1 cellular context compared by ENCODE assay signal in the genomic region with DNA sequence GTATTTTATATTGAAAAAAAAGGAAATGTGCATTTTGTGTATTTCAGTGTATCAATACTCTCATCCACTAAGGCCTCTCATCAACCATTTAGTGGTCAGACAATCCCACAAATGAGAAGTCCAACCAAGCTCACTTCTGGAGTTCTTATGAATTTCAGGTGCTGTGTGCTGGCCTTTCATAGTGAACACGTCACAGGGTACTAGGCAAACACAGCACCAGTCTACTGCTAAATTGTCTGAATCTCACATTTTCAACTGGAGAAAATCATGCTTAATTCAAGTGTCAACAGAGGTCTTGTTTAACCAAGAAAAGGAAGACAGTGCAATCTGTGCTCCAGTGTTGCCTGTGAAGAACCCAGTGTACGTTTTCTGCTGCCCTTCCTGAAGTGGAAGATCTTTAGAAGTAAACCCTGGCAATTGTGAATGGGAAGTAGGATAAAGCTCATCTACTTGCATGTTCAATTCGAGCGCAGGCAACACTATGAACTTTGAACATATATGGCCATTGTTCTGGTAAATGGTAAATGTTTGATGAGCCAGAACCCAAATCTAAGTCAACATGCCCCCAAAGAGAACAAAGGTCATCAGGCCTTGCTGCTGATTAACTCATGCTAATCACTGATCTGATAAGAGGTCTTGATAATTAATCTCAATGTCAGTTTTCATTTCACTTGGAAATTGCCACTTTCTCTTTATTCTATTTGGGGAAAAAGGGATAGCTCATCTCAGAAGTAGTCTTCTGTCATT.
TF ChIP-seq lines count a peak whose summit lies in the region.

No MANE protein-coding gene starts in this region.

TF ChIP-seq in HepG2, 621 proteins besides CTCF, POLR2A, EP300 and RAD21 (continued from another document and continues in another):
- TF ChIP-seq, protein P1, sequence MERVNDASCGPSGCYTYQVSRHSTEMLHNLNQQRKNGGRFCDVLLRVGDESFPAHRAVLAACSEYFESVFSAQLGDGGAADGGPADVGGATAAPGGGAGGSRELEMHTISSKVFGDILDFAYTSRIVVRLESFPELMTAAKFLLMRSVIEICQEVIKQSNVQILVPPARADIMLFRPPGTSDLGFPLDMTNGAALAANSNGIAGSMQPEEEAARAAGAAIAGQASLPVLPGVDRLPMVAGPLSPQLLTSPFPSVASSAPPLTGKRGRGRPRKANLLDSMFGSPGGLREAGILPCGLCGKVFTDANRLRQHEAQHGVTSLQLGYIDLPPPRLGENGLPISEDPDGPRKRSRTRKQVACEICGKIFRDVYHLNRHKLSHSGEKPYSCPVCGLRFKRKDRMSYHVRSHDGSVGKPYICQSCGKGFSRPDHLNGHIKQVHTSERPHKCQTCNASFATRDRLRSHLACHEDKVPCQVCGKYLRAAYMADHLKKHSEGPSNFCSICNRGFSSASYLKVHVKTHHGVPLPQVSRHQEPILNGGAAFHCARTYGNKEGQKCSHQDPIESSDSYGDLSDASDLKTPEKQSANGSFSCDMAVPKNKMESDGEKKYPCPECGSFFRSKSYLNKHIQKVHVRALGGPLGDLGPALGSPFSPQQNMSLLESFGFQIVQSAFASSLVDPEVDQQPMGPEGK (CRISPR knock-in tag; IDR thresholded peaks at IDR 0.05) = peak; percentile 86
- TF ChIP-seq ZNF7 (CRISPR knock-in tag; IDR thresholded peaks at IDR 0.05) = no peak
- no peak for TF ChIP-seq ZNF34 (CRISPR knock-in tag; IDR thresholded peaks at IDR 0.05; ENCODE audit: borderline replicate concordance)
- no peak for TF ChIP-seq ZNF543 (CRISPR knock-in tag; IDR thresholded peaks at IDR 0.05)
- no peak for TF ChIP-seq ZNF841 (CRISPR knock-in tag; IDR thresholded peaks at IDR 0.05; ENCODE audit: borderline replicate concordance)
- peak; percentile 35; the same call in 1 of the 2 replicates for TF ChIP-seq KMT2B (CRISPR knock-in tag; IDR thresholded peaks at IDR 0.05)
- TF ChIP-seq, protein P2, sequence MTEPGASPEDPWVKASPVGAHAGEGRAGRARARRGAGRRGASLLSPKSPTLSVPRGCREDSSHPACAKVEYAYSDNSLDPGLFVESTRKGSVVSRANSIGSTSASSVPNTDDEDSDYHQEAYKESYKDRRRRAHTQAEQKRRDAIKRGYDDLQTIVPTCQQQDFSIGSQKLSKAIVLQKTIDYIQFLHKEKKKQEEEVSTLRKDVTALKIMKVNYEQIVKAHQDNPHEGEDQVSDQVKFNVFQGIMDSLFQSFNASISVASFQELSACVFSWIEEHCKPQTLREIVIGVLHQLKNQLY (CRISPR knock-in tag; IDR thresholded peaks at IDR 0.05) = peak; percentile 40; the same call in 1 of the 2 replicates
- TF ChIP-seq NFIC (IDR thresholded peaks at IDR 0.05; ENCODE audit: low read length) = peak; percentile 93
- peak; percentile 90 for TF ChIP-seq CREM (IDR thresholded peaks at IDR 0.05)
- no peak for TF ChIP-seq CREM (CRISPR knock-in tag; IDR thresholded peaks at IDR 0.05)
- TF ChIP-seq SIN3A (IDR thresholded peaks at IDR 0.05; ENCODE audit: borderline replicate concordance, low read depth, low read length) = no peak
- peak; percentile 74 for TF ChIP-seq BCL6 (CRISPR knock-in tag; IDR thresholded peaks at IDR 0.05)
- TF ChIP-seq, protein P3, sequence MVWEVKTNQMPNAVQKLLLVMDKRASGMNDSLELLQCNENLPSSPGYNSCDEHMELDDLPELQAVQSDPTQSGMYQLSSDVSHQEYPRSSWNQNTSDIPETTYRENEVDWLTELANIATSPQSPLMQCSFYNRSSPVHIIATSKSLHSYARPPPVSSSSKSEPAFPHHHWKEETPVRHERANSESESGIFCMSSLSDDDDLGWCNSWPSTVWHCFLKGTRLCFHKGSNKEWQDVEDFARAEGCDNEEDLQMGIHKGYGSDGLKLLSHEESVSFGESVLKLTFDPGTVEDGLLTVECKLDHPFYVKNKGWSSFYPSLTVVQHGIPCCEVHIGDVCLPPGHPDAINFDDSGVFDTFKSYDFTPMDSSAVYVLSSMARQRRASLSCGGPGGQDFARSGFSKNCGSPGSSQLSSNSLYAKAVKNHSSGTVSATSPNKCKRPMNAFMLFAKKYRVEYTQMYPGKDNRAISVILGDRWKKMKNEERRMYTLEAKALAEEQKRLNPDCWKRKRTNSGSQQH (CRISPR knock-in tag; IDR thresholded peaks at IDR 0.05; ENCODE audit: low read depth) = peak; percentile 65
- TF ChIP-seq, protein P4, sequence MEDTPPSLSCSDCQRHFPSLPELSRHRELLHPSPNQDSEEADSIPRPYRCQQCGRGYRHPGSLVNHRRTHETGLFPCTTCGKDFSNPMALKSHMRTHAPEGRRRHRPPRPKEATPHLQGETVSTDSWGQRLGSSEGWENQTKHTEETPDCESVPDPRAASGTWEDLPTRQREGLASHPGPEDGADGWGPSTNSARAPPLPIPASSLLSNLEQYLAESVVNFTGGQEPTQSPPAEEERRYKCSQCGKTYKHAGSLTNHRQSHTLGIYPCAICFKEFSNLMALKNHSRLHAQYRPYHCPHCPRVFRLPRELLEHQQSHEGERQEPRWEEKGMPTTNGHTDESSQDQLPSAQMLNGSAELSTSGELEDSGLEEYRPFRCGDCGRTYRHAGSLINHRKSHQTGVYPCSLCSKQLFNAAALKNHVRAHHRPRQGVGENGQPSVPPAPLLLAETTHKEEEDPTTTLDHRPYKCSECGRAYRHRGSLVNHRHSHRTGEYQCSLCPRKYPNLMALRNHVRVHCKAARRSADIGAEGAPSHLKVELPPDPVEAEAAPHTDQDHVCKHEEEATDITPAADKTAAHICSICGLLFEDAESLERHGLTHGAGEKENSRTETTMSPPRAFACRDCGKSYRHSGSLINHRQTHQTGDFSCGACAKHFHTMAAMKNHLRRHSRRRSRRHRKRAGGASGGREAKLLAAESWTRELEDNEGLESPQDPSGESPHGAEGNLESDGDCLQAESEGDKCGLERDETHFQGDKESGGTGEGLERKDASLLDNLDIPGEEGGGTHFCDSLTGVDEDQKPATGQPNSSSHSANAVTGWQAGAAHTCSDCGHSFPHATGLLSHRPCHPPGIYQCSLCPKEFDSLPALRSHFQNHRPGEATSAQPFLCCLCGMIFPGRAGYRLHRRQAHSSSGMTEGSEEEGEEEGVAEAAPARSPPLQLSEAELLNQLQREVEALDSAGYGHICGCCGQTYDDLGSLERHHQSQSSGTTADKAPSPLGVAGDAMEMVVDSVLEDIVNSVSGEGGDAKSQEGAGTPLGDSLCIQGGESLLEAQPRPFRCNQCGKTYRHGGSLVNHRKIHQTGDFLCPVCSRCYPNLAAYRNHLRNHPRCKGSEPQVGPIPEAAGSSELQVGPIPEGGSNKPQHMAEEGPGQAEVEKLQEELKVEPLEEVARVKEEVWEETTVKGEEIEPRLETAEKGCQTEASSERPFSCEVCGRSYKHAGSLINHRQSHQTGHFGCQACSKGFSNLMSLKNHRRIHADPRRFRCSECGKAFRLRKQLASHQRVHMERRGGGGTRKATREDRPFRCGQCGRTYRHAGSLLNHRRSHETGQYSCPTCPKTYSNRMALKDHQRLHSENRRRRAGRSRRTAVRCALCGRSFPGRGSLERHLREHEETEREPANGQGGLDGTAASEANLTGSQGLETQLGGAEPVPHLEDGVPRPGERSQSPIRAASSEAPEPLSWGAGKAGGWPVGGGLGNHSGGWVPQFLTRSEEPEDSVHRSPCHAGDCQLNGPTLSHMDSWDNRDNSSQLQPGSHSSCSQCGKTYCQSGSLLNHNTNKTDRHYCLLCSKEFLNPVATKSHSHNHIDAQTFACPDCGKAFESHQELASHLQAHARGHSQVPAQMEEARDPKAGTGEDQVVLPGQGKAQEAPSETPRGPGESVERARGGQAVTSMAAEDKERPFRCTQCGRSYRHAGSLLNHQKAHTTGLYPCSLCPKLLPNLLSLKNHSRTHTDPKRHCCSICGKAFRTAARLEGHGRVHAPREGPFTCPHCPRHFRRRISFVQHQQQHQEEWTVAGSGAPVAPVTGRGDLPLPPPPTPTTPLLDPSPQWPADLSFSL (CRISPR knock-in tag; IDR thresholded peaks at IDR 0.05) = no peak
- no peak for TF ChIP-seq TBP (CRISPR knock-in tag; IDR thresholded peaks at IDR 0.05)
- peak; percentile 81 for TF ChIP-seq ZNF614 (CRISPR knock-in tag; IDR thresholded peaks at IDR 0.05; ENCODE audit: borderline replicate concordance)
- TF ChIP-seq, protein P5, sequence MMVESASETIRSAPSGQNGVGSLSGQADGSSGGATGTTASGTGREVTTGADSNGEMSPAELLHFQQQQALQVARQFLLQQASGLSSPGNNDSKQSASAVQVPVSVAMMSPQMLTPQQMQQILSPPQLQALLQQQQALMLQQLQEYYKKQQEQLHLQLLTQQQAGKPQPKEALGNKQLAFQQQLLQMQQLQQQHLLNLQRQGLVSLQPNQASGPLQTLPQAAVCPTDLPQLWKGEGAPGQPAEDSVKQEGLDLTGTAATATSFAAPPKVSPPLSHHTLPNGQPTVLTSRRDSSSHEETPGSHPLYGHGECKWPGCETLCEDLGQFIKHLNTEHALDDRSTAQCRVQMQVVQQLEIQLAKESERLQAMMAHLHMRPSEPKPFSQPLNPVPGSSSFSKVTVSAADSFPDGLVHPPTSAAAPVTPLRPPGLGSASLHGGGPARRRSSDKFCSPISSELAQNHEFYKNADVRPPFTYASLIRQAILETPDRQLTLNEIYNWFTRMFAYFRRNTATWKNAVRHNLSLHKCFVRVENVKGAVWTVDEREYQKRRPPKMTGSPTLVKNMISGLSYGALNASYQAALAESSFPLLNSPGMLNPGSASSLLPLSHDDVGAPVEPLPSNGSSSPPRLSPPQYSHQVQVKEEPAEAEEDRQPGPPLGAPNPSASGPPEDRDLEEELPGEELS (CRISPR knock-in tag; IDR thresholded peaks at IDR 0.05) = peak; percentile 86
- no peak for TF ChIP-seq CHD2 (IDR thresholded peaks at IDR 0.05; ENCODE audit: low read depth, low read length)
- TF ChIP-seq POLR2AphosphoS5 (IDR thresholded peaks at IDR 0.05; ENCODE audit: low read depth, low read length) = peak; percentile 41
- TF ChIP-seq FOXA3 (CRISPR knock-in tag; IDR thresholded peaks at IDR 0.05) = peak; percentile 98
- TF ChIP-seq ZNF703 (CRISPR knock-in tag; IDR thresholded peaks at IDR 0.05; ENCODE audit: borderline replicate concordance) = peak; percentile 34; the same call in 1 of the 2 replicates
- TF ChIP-seq, protein P6, sequence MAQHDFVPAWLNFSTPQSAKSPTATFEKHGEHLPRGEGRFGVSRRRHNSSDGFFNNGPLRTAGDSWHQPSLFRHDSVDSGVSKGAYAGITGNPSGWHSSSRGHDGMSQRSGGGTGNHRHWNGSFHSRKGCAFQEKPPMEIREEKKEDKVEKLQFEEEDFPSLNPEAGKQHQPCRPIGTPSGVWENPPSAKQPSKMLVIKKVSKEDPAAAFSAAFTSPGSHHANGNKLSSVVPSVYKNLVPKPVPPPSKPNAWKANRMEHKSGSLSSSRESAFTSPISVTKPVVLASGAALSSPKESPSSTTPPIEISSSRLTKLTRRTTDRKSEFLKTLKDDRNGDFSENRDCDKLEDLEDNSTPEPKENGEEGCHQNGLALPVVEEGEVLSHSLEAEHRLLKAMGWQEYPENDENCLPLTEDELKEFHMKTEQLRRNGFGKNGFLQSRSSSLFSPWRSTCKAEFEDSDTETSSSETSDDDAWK (CRISPR knock-in tag; IDR thresholded peaks at IDR 0.05) = no peak
- TF ChIP-seq ZNF292 (CRISPR knock-in tag; IDR thresholded peaks at IDR 0.05; ENCODE audit: borderline replicate concordance, low read depth) = peak; percentile 95
- no peak for TF ChIP-seq ZFP37 (CRISPR knock-in tag; IDR thresholded peaks at IDR 0.05; ENCODE audit: borderline replicate concordance)
- no peak for TF ChIP-seq FOXK2 (IDR thresholded peaks at IDR 0.05)
- TF ChIP-seq, protein P7, sequence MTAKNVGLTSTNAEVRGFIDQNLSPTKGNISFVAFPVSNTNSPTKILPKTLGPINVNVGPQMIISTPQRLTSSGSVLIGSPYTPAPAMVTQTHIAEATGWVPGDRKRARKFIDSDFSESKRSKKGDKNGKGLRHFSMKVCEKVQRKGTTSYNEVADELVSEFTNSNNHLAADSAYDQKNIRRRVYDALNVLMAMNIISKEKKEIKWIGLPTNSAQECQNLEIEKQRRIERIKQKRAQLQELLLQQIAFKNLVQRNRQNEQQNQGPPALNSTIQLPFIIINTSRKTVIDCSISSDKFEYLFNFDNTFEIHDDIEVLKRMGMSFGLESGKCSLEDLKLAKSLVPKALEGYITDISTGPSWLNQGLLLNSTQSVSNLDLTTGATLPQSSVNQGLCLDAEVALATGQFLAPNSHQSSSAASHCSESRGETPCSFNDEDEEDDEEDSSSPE (CRISPR knock-in tag; IDR thresholded peaks at IDR 0.05) = no peak
- TF ChIP-seq NRL (CRISPR knock-in tag; IDR thresholded peaks at IDR 0.05; ENCODE audit: borderline replicate concordance) = no peak
- TF ChIP-seq ZSCAN29 (CRISPR knock-in tag; conservative IDR thresholded peaks at IDR 0.05) = no peak
- TF ChIP-seq ATF7-NPFF (CRISPR knock-in tag; IDR thresholded peaks at IDR 0.05; ENCODE audit: low read depth) = no peak
- no peak for TF ChIP-seq CCAR2 (optimal IDR thresholded peaks at IDR 0.05; ENCODE audit: low read depth, low read length)
- TF ChIP-seq, protein P8, sequence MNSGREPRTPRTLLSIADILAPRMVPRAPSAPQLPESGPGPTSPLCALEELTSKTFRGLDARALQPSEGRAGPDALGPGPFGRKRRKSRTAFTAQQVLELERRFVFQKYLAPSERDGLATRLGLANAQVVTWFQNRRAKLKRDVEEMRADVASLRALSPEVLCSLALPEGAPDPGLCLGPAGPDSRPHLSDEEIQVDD (CRISPR knock-in tag; IDR thresholded peaks at IDR 0.05; ENCODE audit: borderline replicate concordance) = no peak
- no peak for TF ChIP-seq NBN (conservative IDR thresholded peaks at IDR 0.05)
- no peak for TF ChIP-seq ZNF234 (CRISPR knock-in tag; conservative IDR thresholded peaks at IDR 0.05)
- TF ChIP-seq, protein P9, sequence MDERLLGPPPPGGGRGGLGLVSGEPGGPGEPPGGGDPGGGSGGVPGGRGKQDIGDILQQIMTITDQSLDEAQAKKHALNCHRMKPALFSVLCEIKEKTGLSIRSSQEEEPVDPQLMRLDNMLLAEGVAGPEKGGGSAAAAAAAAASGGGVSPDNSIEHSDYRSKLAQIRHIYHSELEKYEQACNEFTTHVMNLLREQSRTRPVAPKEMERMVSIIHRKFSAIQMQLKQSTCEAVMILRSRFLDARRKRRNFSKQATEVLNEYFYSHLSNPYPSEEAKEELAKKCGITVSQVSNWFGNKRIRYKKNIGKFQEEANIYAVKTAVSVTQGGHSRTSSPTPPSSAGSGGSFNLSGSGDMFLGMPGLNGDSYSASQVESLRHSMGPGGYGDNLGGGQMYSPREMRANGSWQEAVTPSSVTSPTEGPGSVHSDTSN (CRISPR knock-in tag; IDR thresholded peaks at IDR 0.05) = no peak
- TF ChIP-seq, protein P10, sequence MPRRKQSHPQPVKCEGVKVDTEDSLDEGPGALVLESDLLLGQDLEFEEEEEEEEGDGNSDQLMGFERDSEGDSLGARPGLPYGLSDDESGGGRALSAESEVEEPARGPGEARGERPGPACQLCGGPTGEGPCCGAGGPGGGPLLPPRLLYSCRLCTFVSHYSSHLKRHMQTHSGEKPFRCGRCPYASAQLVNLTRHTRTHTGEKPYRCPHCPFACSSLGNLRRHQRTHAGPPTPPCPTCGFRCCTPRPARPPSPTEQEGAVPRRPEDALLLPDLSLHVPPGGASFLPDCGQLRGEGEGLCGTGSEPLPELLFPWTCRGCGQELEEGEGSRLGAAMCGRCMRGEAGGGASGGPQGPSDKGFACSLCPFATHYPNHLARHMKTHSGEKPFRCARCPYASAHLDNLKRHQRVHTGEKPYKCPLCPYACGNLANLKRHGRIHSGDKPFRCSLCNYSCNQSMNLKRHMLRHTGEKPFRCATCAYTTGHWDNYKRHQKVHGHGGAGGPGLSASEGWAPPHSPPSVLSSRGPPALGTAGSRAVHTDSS (CRISPR knock-in tag; conservative IDR thresholded peaks at IDR 0.05) = no peak
- TF ChIP-seq ZNF547 (CRISPR knock-in tag; IDR thresholded peaks at IDR 0.05) = no peak
- no peak for TF ChIP-seq EZH2 (conservative IDR thresholded peaks at IDR 0.05; ENCODE audit: low read depth, low read length)
- TF ChIP-seq ZNF766 (CRISPR knock-in tag; IDR thresholded peaks at IDR 0.05; ENCODE audit: borderline replicate concordance) = no peak
- no peak for TF ChIP-seq ZNF530 (CRISPR knock-in tag; IDR thresholded peaks at IDR 0.05; ENCODE audit: low read depth)
- no peak for TF ChIP-seq NFATC3 (CRISPR knock-in tag; IDR thresholded peaks at IDR 0.05)
- no peak for TF ChIP-seq PRMT3 (CRISPR knock-in tag; IDR thresholded peaks at IDR 0.05; ENCODE audit: borderline replicate concordance, low read depth)
